8 cellular contexts compared by ENCODE assay signal in genomic region chr6:30672445-30673253, GRCh38. TPM values are rescaled to one million over a fixed set of nuclear protein-coding genes. Genes with fewer than 3 reads are reported as not detected.
DNase-seq lines count a peak whose midpoint lies in the region; ATAC-seq lines count a peak whose summit lies in the region.

DHX16 (minus strand) TSS chr6:30673006; CDS start chr6:30672841, 165 bp downstream.

- peaks cover 34% of the 10 kb centered on the region for H3K36me3 Mint-ChIP-seq in CD4-positive, CD25-positive, alpha-beta regulatory T cell
- peaks cover 44% of the 10 kb centered on the region for H3K36me3 Mint-ChIP-seq in effector memory CD8-positive, alpha-beta T cell (ENCODE audit: insufficient read depth)

- ATAC-seq in CD4-positive, CD25-positive, alpha-beta regulatory T cell (ENCODE audit: low read depth in 2 of 2), result peak; percentile 75 to 77
- peak; percentile 80 for ATAC-seq in GM19397 (IDR thresholded peaks at IDR 0.05; ENCODE audit: unreplicated experiment)
- ATAC-seq in effector memory CD8-positive, alpha-beta T cell (replicated peaks), result peak; percentile 79

- no peaks in the 10 kb centered on the region for H3K9me3 ChIP-seq in CD4-positive, CD25-positive, alpha-beta regulatory T cell (ENCODE audit: control insufficient read depth in 2 of 2, low read length in 2 of 2)

- H3K27me3 Mint-ChIP-seq in CD4-positive, CD25-positive, alpha-beta regulatory T cell, result peaks cover 5% of the 10 kb centered on the region
- no peaks in the 10 kb centered on the region for H3K27me3 Mint-ChIP-seq in effector memory CD8-positive, alpha-beta T cell

- CTCF ChIA-PET in activated CD8-positive, alpha-beta memory T cell treated with anti-CD3 and anti-CD28 coated beads for 36 hours (lab: Charles Lee), result interaction anchor here (0.6 to 2.5 kb wide), 13 partner anchors 10 to 212 kb away, joined by 3 to 7 read pairs (median 4); partner anchors contain the start of genes ATAT1 and DDR1

- H3K4me1 Mint-ChIP-seq in CD4-positive, CD25-positive, alpha-beta regulatory T cell, result peaks cover 13 to 46% (median 28%) of the 10 kb centered on the region in 4 donors
- H3K4me1 Mint-ChIP-seq in effector memory CD8-positive, alpha-beta T cell (ENCODE audit: low read depth in 2 of 2), result peaks cover 28 to 30% of the 10 kb centered on the region in 2 donors

- H3K4me3 Mint-ChIP-seq in CD4-positive, CD25-positive, alpha-beta regulatory T cell, result peak within 1 kb of the TSS; percentile 86 to 91 (median 90)
- H3K4me3 Mint-ChIP-seq in effector memory CD8-positive, alpha-beta T cell, result peak within 1 kb of the TSS; percentile 87 to 93

- POLR2A ChIA-PET in activated CD8-positive, alpha-beta memory T cell treated with anti-CD3 and anti-CD28 coated beads for 36 hours (lab: Charles Lee), result interaction anchor here (0.5 to 1.3 kb wide), 4 partner anchors 15 to 58 kb away, joined by 3 to 6 read pairs (median 4); no protein-coding TSS in a partner anchor

- H3K9me3 Mint-ChIP-seq in CD4-positive, CD25-positive, alpha-beta regulatory T cell, result no peaks in the 10 kb centered on the region
- H3K9me3 Mint-ChIP-seq in effector memory CD8-positive, alpha-beta T cell, result no peaks in the 10 kb centered on the region

- peaks cover 39% of the 10 kb centered on the region for H3K36me3 ChIP-seq in CD4-positive, CD25-positive, alpha-beta regulatory T cell (ENCODE audit: control insufficient read depth, insufficient read depth, low read length)

- no peaks in the 10 kb centered on the region for H3K27me3 ChIP-seq in CD4-positive, CD25-positive, alpha-beta regulatory T cell (ENCODE audit: control insufficient read depth, insufficient read depth, low read length)

- peak; percentile 85 to 96 (median 88) for DNase-seq in CD4-positive, CD25-positive, alpha-beta regulatory T cell
- DNase-seq in HS-5 (ENCODE audit: low read depth), result peak; percentile 97
- peak; percentile 89 to 96 for DNase-seq in NOMO-1 (lab: John Stamatoyannopoulos, UW; ENCODE audit: unreplicated experiment in 2 of 2)
- DNase-seq in effector memory CD8-positive, alpha-beta T cell, result peak; percentile 83 to 88 (median 86)
- peak; percentile 96 for DNase-seq in medulla oblongata (ENCODE audit: extremely low spot score)
- peak; percentile 86 for DNase-seq in stimulated activated CD8-positive, alpha-beta memory T cell treated with anti-CD3 and anti-CD28 coated beads, Interleukin-12 subunit alpha, Interleukin-12 subunit beta, amount 100 ng/mL, for 1 hour (ENCODE audit: low read depth)

- peaks cover 21% of the 10 kb centered on the region for H3K4me1 ChIP-seq in CD4-positive, CD25-positive, alpha-beta regulatory T cell (ENCODE audit: control insufficient read depth, insufficient read depth, low read length, poor library complexity, severe bottlenecking)

- H3K4me3 ChIP-seq in CD4-positive, CD25-positive, alpha-beta regulatory T cell (ENCODE audit: low read depth, low read length), result peak within 1 kb of the TSS; percentile 85

- peak within 1 kb of the TSS; percentile 70 for H3K27ac ChIP-seq in CD4-positive, CD25-positive, alpha-beta regulatory T cell (ENCODE audit: insufficient read depth, low read length, poor library complexity, severe bottlenecking)

- peak within 1 kb of the TSS; percentile 71 to 84 (median 82) for H3K27ac Mint-ChIP-seq in CD4-positive, CD25-positive, alpha-beta regulatory T cell
- peak within 1 kb of the TSS; percentile 92 to 93 for H3K27ac Mint-ChIP-seq in effector memory CD8-positive, alpha-beta T cell

RNA-seq across cellular contexts. Expression of gene DHX16, which starts in this region (rescaled TPM):
- total RNA-seq in CD4-positive, CD25-positive, alpha-beta regulatory T cell, result 33.8 TPM
- 10 to 100 TPM; 13.2 to 25.3 (median 16.7) TPM for polyA plus RNA-seq in CD4-positive, CD25-positive, alpha-beta regulatory T cell
- 10 to 100 TPM; 44.0 to 46.8 TPM for total RNA-seq in activated CD8-positive, alpha-beta memory T cell treated with anti-CD3 and anti-CD28 coated beads for 36 hours

Comparison
In these comparisons a context has a peak if more than half of its experiments do, and no peak if none do; other contexts are left out.
1. Peak in every context shown above with its lines: DNase-seq, ATAC-seq, H3K4me3 ChIP-seq and H3K27ac ChIP-seq.